Comparison of ENCODE assay signal across 11 cellular contexts in genomic region chr6:151440498-151440897, GRCh38. TPM values are rescaled to one million over a fixed set of nuclear protein-coding genes. Genes with fewer than 3 reads are reported as not detected.
DNase-seq lines count a peak whose midpoint lies in the region; ATAC-seq and TF ChIP-seq lines count a peak whose summit lies in the region.
"Had no signal": no experiment of that assay in that cellular context is flagged by ENCODE, and none has a peak within 500 bp of the region (broad histone marks: within the 10 kb centered on the region; RNA-seq: fewer than 3 reads in every experiment).

No MANE protein-coding gene starts in this region.

- H3K4me3 ChIP-seq in BLaER1 treated with 17β-estradiol and CSF1 and Interleukin-3, amounts not matched to agents 10 nM and 100 nM = no peak overlapping the region
- H3K4me3 ChIP-seq: mucosa of descending colon had no signal

- no peak for DNase-seq in activated CD8-positive, alpha-beta T cell treated with anti-CD3 and anti-CD28 coated beads for 36 hours
- DNase-seq in SW 1271 (lab: John Stamatoyannopoulos, UW) (no peak), NCI-H774 (lab: John Stamatoyannopoulos, UW) (no peak)
- no peak for DNase-seq in naive thymus-derived CD8-positive, alpha-beta T cell
- no peak for DNase-seq in stimulated activated CD4-positive, alpha-beta T cell treated with anti-CD3 and anti-CD28 coated beads, Interleukin-4, amount 100 ng/mL, for 1 hour
- DNase-seq: mucosa of descending colon, NCI-H146 had no signal

- H3K27me3 Mint-ChIP-seq in activated CD8-positive, alpha-beta T cell treated with anti-CD3 and anti-CD28 coated beads for 36 hours = no peaks in the 10 kb centered on the region
- H3K27me3 Mint-ChIP-seq in naive thymus-derived CD8-positive, alpha-beta T cell = no peaks in the 10 kb centered on the region

- peaks cover 41% of the 10 kb centered on the region for H3K4me1 Mint-ChIP-seq in activated CD8-positive, alpha-beta T cell treated with anti-CD3 and anti-CD28 coated beads for 36 hours (ENCODE audit: low read depth)
- peaks cover 12 to 58% (median 39%) of the 10 kb centered on the region in 4 donors for H3K4me1 Mint-ChIP-seq in naive thymus-derived CD8-positive, alpha-beta T cell

- H3K4me1 ChIP-seq in BLaER1 treated with 17β-estradiol and CSF1 and Interleukin-3, amounts not matched to agents 10 nM and 100 nM = peaks cover 17 to 85% (median 34%) of the 10 kb centered on the region in 10 experiments

- peak overlapping the region; percentile 10 for H3K27ac Mint-ChIP-seq in activated CD8-positive, alpha-beta T cell treated with anti-CD3 and anti-CD28 coated beads for 36 hours
- peak overlapping the region in 5 of 10 donors; percentile 3 to 28 (median 7) for H3K27ac Mint-ChIP-seq in naive thymus-derived CD8-positive, alpha-beta T cell

- H3K4me3 Mint-ChIP-seq in activated CD8-positive, alpha-beta T cell treated with anti-CD3 and anti-CD28 coated beads for 36 hours = no peak overlapping the region
- H3K4me3 Mint-ChIP-seq in naive thymus-derived CD8-positive, alpha-beta T cell = no peak overlapping the region
- H3K4me3 Mint-ChIP-seq: CD14-positive monocyte had no signal

- H3K36me3 ChIP-seq in BLaER1 treated with 17β-estradiol and CSF1 and Interleukin-3, amounts not matched to agents 10 nM and 100 nM = peaks cover 39 to 91% (median 58%) of the 10 kb centered on the region in 11 experiments; a peak in 21 of 22 replicates

- H3K9me3 ChIP-seq in BLaER1 treated with 17β-estradiol and CSF1 and Interleukin-3, amounts not matched to agents 10 nM and 100 nM (replicated peaks in 1 of 11) = no peaks in the 10 kb centered on the region
- H3K9me3 ChIP-seq: mucosa of descending colon had no signal

- POLR2A ChIA-PET in activated CD8-positive, alpha-beta T cell treated with anti-CD3 and anti-CD28 coated beads for 36 hours (lab: Charles Lee) = interaction anchor here (1.4 to 4.8 kb wide), 2 partner anchors 11 to 19 kb away, joined by 5 to 24 read pairs; partner anchors contain the start of gene RMND1
- POLR2A ChIA-PET in naive thymus-derived CD8-positive, alpha-beta T cell (lab: Charles Lee) = interaction anchor here (2.2 kb wide), 1 partner anchor 11 kb away, joined by 10 read pairs; the partner anchor contains the start of gene RMND1

- H4K20me1 ChIP-seq in BLaER1 treated with 17β-estradiol and CSF1 and Interleukin-3, amounts not matched to agents 10 nM and 100 nM = peaks cover 5 to 73% (median 29%) of the 10 kb centered on the region in 11 experiments; a peak in 17 of 22 replicates

- peak overlapping the region; percentile 25 to 81 (median 46); a peak in 19 of 22 replicates for H3K4me2 ChIP-seq in BLaER1 treated with 17β-estradiol and CSF1 and Interleukin-3, amounts not matched to agents 10 nM and 100 nM

- peak; percentile 47 for ATAC-seq in GM18907 (IDR thresholded peaks at IDR 0.05; ENCODE audit: unreplicated experiment)
- peak; percentile 66 for ATAC-seq in HG02852 (IDR thresholded peaks at IDR 0.05; ENCODE audit: unreplicated experiment)
- ATAC-seq in activated CD8-positive, alpha-beta T cell treated with anti-CD3 and anti-CD28 coated beads for 36 hours = no peak
- ATAC-seq in naive thymus-derived CD8-positive, alpha-beta T cell = no peak
- ATAC-seq: mucosa of descending colon had no signal

- no peak for TF ChIP-seq CTCF in activated CD8-positive, alpha-beta T cell treated with anti-CD3 and anti-CD28 coated beads for 36 hours (IDR thresholded peaks at IDR 0.05)

- CTCF ChIA-PET in activated CD8-positive, alpha-beta T cell treated with anti-CD3 and anti-CD28 coated beads for 36 hours (lab: Charles Lee) = interaction anchor here (0.6 to 2.7 kb wide), 6 partner anchors 12 to 213 kb away, joined by 3 to 14 read pairs (median 4); partner anchors contain the start of gene RMND1

- H3K27ac ChIP-seq in BLaER1 treated with 17β-estradiol and CSF1 and Interleukin-3, amounts not matched to agents 10 nM and 100 nM = peak overlapping the region in 6 of 11 experiments; percentile 8 to 35 (median 19); a peak in 3 of 22 replicates

- no peaks in the 10 kb centered on the region for H3K9me3 Mint-ChIP-seq in activated CD8-positive, alpha-beta T cell treated with anti-CD3 and anti-CD28 coated beads for 36 hours
- H3K9me3 Mint-ChIP-seq in naive thymus-derived CD8-positive, alpha-beta T cell = no peaks in the 10 kb centered on the region
- H3K9me3 Mint-ChIP-seq: CD14-positive monocyte had no signal

- no peaks in the 10 kb centered on the region for H3K27me3 ChIP-seq in BLaER1 treated with 17β-estradiol and CSF1 and Interleukin-3, amounts not matched to agents 10 nM and 100 nM

- H3K36me3 Mint-ChIP-seq in activated CD8-positive, alpha-beta T cell treated with anti-CD3 and anti-CD28 coated beads for 36 hours (ENCODE audit: low read depth) = peaks cover 12% of the 10 kb centered on the region
- H3K36me3 Mint-ChIP-seq in naive thymus-derived CD8-positive, alpha-beta T cell = peaks cover 0 to 45% (median 2%) of the 10 kb centered on the region in 3 donors

- peak overlapping the region in 10 of 11 experiments; percentile 0 to 56 (median 28); a peak in 14 of 22 replicates for H3K9ac ChIP-seq in BLaER1 treated with 17β-estradiol and CSF1 and Interleukin-3, amounts not matched to agents 10 nM and 100 nM

- intact Hi-C loops in activated CD8-positive, alpha-beta T cell treated with anti-CD3 and anti-CD28 coated beads for 36 hours (cut with micrococcal nuclease) = no loop called here

RNA-seq across cellular contexts. Expression of gene RMND1, which starts 11.4 kb away (rescaled TPM):
- total RNA-seq in activated CD8-positive, alpha-beta T cell treated with anti-CD3 and anti-CD28 coated beads for 36 hours = 10 to 100 TPM; 19.0 to 19.7 TPM
- total RNA-seq in naive thymus-derived CD8-positive, alpha-beta T cell = 10 to 100 TPM; 16.0 to 18.3 TPM
- polyA plus RNA-seq in naive thymus-derived CD8-positive, alpha-beta T cell = 10 to 100 TPM in 2 of 3 donors, 1 to 10 TPM in 1; 7.7 to 13.9 (median 10.7) TPM

RNA-seq across cellular contexts. Expression of gene ZBTB2, which starts 49.1 kb away (rescaled TPM):
- total RNA-seq in activated CD8-positive, alpha-beta T cell treated with anti-CD3 and anti-CD28 coated beads for 36 hours = 10 to 100 TPM; 16.5 to 16.7 TPM
- total RNA-seq in naive thymus-derived CD8-positive, alpha-beta T cell = 10 to 100 TPM; 32.0 to 32.4 TPM
- polyA plus RNA-seq in naive thymus-derived CD8-positive, alpha-beta T cell = 10 to 100 TPM; 12.3 to 18.8 (median 15.0) TPM

RNA-seq across cellular contexts. Expression of gene CCDC170, which starts 53.3 kb away (rescaled TPM):
- total RNA-seq in activated CD8-positive, alpha-beta T cell treated with anti-CD3 and anti-CD28 coated beads for 36 hours = not detected
- not detected for total RNA-seq in naive thymus-derived CD8-positive, alpha-beta T cell
- under 1 TPM in 1 of 3 donors, not detected in 2; 0.09 TPM for polyA plus RNA-seq in naive thymus-derived CD8-positive, alpha-beta T cell

Comparison
In these comparisons a context has a peak if more than half of its experiments do, and no peak if none do; other contexts are left out.
1. ATAC-seq: peak in GM18907 (single experiment) and HG02852 (single experiment); none in activated CD8-positive, alpha-beta T cell treated with anti-CD3 and anti-CD28 coated beads for 36 hours (single experiment) and naive thymus-derived CD8-positive, alpha-beta T cell (0 of 2).